20 cellular contexts compared by ENCODE assay signal in the genomic region with DNA sequence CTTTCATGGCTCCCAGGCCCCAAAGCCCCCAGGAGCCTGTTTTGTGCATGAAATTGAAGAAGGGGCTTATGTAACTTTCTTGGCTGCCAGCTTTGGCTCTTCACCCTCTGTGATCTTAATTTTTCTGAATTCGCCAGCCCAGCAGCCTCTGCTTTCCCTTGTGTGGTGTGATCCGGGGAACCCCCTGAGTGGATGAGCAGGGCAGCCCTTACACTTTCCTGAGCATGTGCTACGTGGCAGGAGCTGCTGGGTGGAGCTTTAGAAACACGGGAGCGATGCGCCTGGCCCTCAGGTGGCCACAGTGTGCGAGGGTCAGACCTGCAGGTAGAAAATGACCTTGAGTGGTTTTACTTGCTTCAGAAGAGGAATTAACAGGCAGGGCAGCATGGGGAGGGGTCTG.
"Had no signal": no experiment of that assay in that cellular context is flagged by ENCODE, and none has a peak within 500 bp of the region (broad histone marks: within the 10 kb centered on the region; RNA-seq: fewer than 3 reads in every experiment).

No MANE protein-coding gene starts in this region.

- H3K27me3 Mint-ChIP-seq: activated B cell treated with CpG ODN at 0.5 μM for 24 hours; activated CD4-positive, alpha-beta memory T cell treated with anti-CD3 and anti-CD28 coated beads for 36 hours; stimulated activated memory B cell treated with anti-CD40 and anti-IgM and Interleukin-4, amounts not matched to agents 10 μg/mL and 1 μg/mL and 100 μg/mL, for 72 hours had no signal

- DNase-seq: activated B cell treated with CpG ODN at 0.5 μM for 24 hours; activated CD4-positive, alpha-beta memory T cell treated with anti-CD3 and anti-CD28 coated beads for 36 hours; activated CD4-positive, alpha-beta T cell treated with anti-CD3 and anti-CD28 coated beads for 4 hours; activated naive CD4-positive, alpha-beta T cell treated with anti-CD3 and anti-CD28 coated beads for 36 hours; activated T-cell treated with anti-CD3 and anti-CD28 coated beads, Interleukin-2, amount 50 U/mL, for 1 hour; anterior cingulate cortex; brain microvascular endothelial cell; effector memory CD4-positive, alpha-beta T cell; hippocampal formation; natural killer cell; nucleus accumbens; sigmoid colon; stimulated activated CD4-positive, alpha-beta T cell treated with anti-CD3 and anti-CD28 coated beads, Interleukin-4, amount 100 ng/mL, for 24 hours had no signal

- ATAC-seq: natural killer cell; stimulated activated memory B cell treated with anti-CD40 and anti-IgM and Interleukin-4, amounts not matched to agents 10 μg/mL and 1 μg/mL and 100 μg/mL, for 72 hours had no signal

- H3K27ac Mint-ChIP-seq: activated B cell treated with CpG ODN at 0.5 μM for 24 hours; activated CD4-positive, alpha-beta memory T cell treated with anti-CD3 and anti-CD28 coated beads for 36 hours; activated naive CD4-positive, alpha-beta T cell treated with anti-CD3 and anti-CD28 coated beads for 36 hours; activated T-helper 2 cell treated with anti-CD3 and anti-CD28 coated beads, Interferon-gamma antibody, Interleukin-2, Interleukin-4, amounts not matched to agents 10 μg/mL and 5 μg/mL and 100 μg/mL, durations not matched to agents 14 hours and 24 hours and 36 hours; natural killer cell; stimulated activated memory B cell treated with anti-CD40 and anti-IgM and Interleukin-4, amounts not matched to agents 10 μg/mL and 1 μg/mL and 100 μg/mL, for 72 hours had no signal

- H3K4me3 ChIP-seq: lung, sigmoid colon, SK-N-MC, suprapubic skin had no signal

- H3K9me3 ChIP-seq: sigmoid colon, suprapubic skin had no signal

- H3K27ac ChIP-seq: brain microvascular endothelial cell, SK-N-MC, suprapubic skin had no signal

- FAIRE-seq: endothelial cell of umbilical vein, islet of Langerhans had no signal

- H3K27me3 ChIP-seq: brain microvascular endothelial cell, sigmoid colon, suprapubic skin had no signal

- H3K4me3 Mint-ChIP-seq: activated B cell treated with CpG ODN at 0.5 μM for 24 hours; activated CD4-positive, alpha-beta memory T cell treated with anti-CD3 and anti-CD28 coated beads for 36 hours; activated naive CD4-positive, alpha-beta T cell treated with anti-CD3 and anti-CD28 coated beads for 36 hours; natural killer cell; stimulated activated memory B cell treated with anti-CD40 and anti-IgM and Interleukin-4, amounts not matched to agents 10 μg/mL and 1 μg/mL and 100 μg/mL, for 72 hours had no signal

- H3K9me3 Mint-ChIP-seq: activated B cell treated with CpG ODN at 0.5 μM for 24 hours; activated CD4-positive, alpha-beta memory T cell treated with anti-CD3 and anti-CD28 coated beads for 36 hours; activated naive CD4-positive, alpha-beta T cell treated with anti-CD3 and anti-CD28 coated beads for 36 hours; activated T-helper 2 cell treated with anti-CD3 and anti-CD28 coated beads, Interferon-gamma antibody, Interleukin-2, Interleukin-4, amounts not matched to agents 10 μg/mL and 5 μg/mL and 100 μg/mL, durations not matched to agents 14 hours and 24 hours and 36 hours; natural killer cell; stimulated activated memory B cell treated with anti-CD40 and anti-IgM and Interleukin-4, amounts not matched to agents 10 μg/mL and 1 μg/mL and 100 μg/mL, for 72 hours had no signal
